ENCODE assay signal across 10 cellular contexts in the genomic region with DNA sequence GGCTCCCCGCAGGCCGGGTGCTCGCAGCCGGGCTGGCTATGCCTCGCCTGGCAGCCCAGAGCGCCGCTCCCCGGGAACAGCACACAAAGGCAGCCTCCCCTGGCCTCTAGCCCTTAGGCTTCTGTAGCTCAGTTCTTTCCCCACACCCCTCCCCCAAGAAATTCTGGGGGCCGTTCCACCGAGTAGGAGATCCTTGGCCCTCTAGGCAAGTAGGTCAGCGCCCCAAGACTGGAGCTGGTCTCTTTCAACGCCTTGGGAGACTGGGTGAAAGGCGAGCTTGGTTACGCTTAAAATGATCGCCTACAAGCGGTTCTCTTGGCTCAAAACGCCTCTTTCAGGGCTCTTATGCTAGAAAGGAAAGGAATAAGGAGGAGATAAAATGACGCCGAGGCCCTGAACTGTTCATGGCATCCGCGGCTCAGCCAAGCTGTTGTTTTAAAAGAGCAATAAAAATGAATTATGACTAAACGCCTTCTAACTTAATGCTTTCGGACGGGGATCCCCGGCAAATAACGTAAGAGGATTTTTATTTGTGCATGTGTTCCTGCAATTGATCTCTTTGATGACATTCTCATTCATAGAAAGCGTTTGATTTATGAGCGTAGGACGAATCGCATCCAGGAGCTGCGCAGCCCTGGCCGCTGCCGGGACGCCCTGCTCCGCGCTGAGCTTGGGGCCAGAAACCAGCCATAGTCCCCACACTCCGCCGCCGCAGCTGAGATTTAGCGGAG. TPM values are rescaled to one million over a fixed set of nuclear protein-coding genes. Genes with fewer than 3 reads are reported as not detected.
DNase-seq lines count a peak whose midpoint lies in the region; ATAC-seq, FAIRE-seq and TF ChIP-seq lines count a peak whose summit lies in the region.
"Had no signal": no experiment of that assay in that cellular context is flagged by ENCODE, and none has a peak within 500 bp of the region (broad histone marks: within the 10 kb centered on the region; RNA-seq: fewer than 3 reads in every experiment).

No MANE protein-coding gene starts in this region.

- no peaks in the 10 kb centered on the region for H3K9me3 ChIP-seq in RWPE2 (ENCODE audit: severe bottlenecking)
- H3K9me3 ChIP-seq in prostate gland, result no peaks in the 10 kb centered on the region
- no peaks in the 10 kb centered on the region for H3K9me3 ChIP-seq in SJCRH30 (replicated peaks)

- ATAC-seq in RWPE2 (ENCODE audit: low read depth), result peak; percentile 22
- ATAC-seq in foreskin keratinocyte, result peak; percentile 33

- 6% methylated on average over 40 of the region's 40 CpGs for WGBS in prostate gland

- no peak for FAIRE-seq in urothelium cell line (lab: Jason Lieb, UNC)

- H3K4me1 ChIP-seq in RWPE2 (ENCODE audit: insufficient read depth, poor library complexity, severe bottlenecking) (peaks cover 7% of the 10 kb centered on the region), foreskin keratinocyte (peaks cover 12% of the 10 kb centered on the region), prostate gland (replicated peaks) (peaks cover 5% of the 10 kb centered on the region), SJCRH30 (no peaks in the 10 kb centered on the region)

- H3K36me3 ChIP-seq in RWPE2 (ENCODE audit: low read depth) (peaks cover 16% of the 10 kb centered on the region), prostate gland (no peaks in the 10 kb centered on the region), SJCRH30 (peaks cover 11% of the 10 kb centered on the region)

- DNase-seq in DMS79 (lab: John Stamatoyannopoulos, UW), result peak; percentile 42
- DNase-seq in RWPE2 (ENCODE audit: low spot score), result no peak
- peak in 1 of 2 donors; percentile 58 for DNase-seq in foreskin keratinocyte
- DNase-seq in prostate gland (ENCODE audit: low spot score), result no peak
- DNase-seq in urothelium cell line (ENCODE audit: low spot score), result no peak
- no peak for DNase-seq in foreskin fibroblast
- DNase-seq in head of caudate nucleus, result no peak
- DNase-seq in SJCRH30, result no peak
- DNase-seq: activated T-cell treated with anti-CD3 and anti-CD28 coated beads, Interleukin-2, amount 50 U/mL, for 48 hours; NCI-H774 had no signal

- peak overlapping the region; percentile 85 for H3K27ac ChIP-seq in RWPE2 (ENCODE audit: poor library complexity, severe bottlenecking)
- peak overlapping the region; percentile 89 for H3K27ac ChIP-seq in foreskin keratinocyte
- H3K27ac ChIP-seq in prostate gland, result peak overlapping the region; percentile 70 to 75
- H3K27ac ChIP-seq in SJCRH30, result no peak overlapping the region

- peak; percentile 26 for TF ChIP-seq CTCF in RWPE2 (IDR thresholded peaks at IDR 0.05; ENCODE audit: poor library complexity, severe bottlenecking)
- TF ChIP-seq CTCF in foreskin keratinocyte (conservative IDR thresholded peaks at IDR 0.05), result peak; percentile 57
- no peak for TF ChIP-seq CTCF in prostate gland (IDR thresholded peaks at IDR 0.05)
- no peak for TF ChIP-seq CTCF in foreskin fibroblast (IDR thresholded peaks at IDR 0.05; ENCODE audit: low read depth, low read length)

- peak; percentile 14 for TF ChIP-seq POLR2A in prostate gland (IDR thresholded peaks at IDR 0.05)

- intact Hi-C loops in prostate gland (cut with DNase I), result loop anchor here (10.0 kb wide), 1 partner anchor 234 kb away; a partner anchor contains a TSS
- intact Hi-C loops in head of caudate nucleus (cut with DNase I), result no loop called here

- H3K4me3 ChIP-seq in RWPE2 (ENCODE audit: severe bottlenecking) (peak overlapping the region; percentile 66), prostate gland (peak overlapping the region; percentile 22 to 23), foreskin fibroblast (ENCODE audit: low read depth in 1 of 2, low read length in 2 of 2) (no peak overlapping the region), SJCRH30 (no peak overlapping the region)

- H3K27me3 ChIP-seq in RWPE2 (ENCODE audit: insufficient read depth, poor library complexity, severe bottlenecking), result no peaks in the 10 kb centered on the region
- H3K27me3 ChIP-seq in foreskin keratinocyte, result no peaks in the 10 kb centered on the region
- H3K27me3 ChIP-seq in prostate gland (replicated peaks; ENCODE audit: insufficient read depth), result no peaks in the 10 kb centered on the region
- H3K27me3 ChIP-seq in SJCRH30, result no peaks in the 10 kb centered on the region

RNA-seq across cellular contexts. Expression of a gene that starts 2.9 kb away (rescaled TPM):
- total RNA-seq in foreskin keratinocyte (7.5 and 8.3 TPM in 2 replicates), prostate gland (1 to 10 TPM in 1 of 2 donors, not detected in 1; 2.1 TPM)
- polyA plus RNA-seq in foreskin keratinocyte, result 6.3 and 8.2 TPM in 2 replicates
- 6.8 and 7.3 TPM in 2 replicates for total RNA-seq in SJCRH30 (2014; rRNA removed; shearing (Covaris generic))

RNA-seq across cellular contexts. Expression of a gene that starts 3.8 kb away (rescaled TPM):
- total RNA-seq in foreskin keratinocyte (0.25 and 0.31 TPM in 2 replicates), prostate gland (1 to 10 TPM in 1 of 2 donors, not detected in 1; 1.4 TPM)
- polyA plus RNA-seq in foreskin keratinocyte, result 0.27 and 0.46 TPM in 2 replicates
- total RNA-seq in SJCRH30 (2014; rRNA removed; shearing (Covaris generic)), result 2.8 and 4.2 TPM in 2 replicates

RNA-seq across cellular contexts. Expression of a gene that starts 31.9 kb away (rescaled TPM):
- total RNA-seq in foreskin keratinocyte (0.82 and 1.6 TPM in 2 replicates), prostate gland (1 to 10 TPM; 1.4 to 1.8 TPM)
- polyA plus RNA-seq in foreskin keratinocyte, result 1.3 and 2.3 TPM in 2 replicates
- total RNA-seq in SJCRH30 (2014; rRNA removed; shearing (Covaris generic)), result 5.3 and 5.6 TPM in 2 replicates

RNA-seq across cellular contexts. Expression of a gene that starts 44.8 kb away (rescaled TPM):
- total RNA-seq in foreskin keratinocyte, result 3.8 and 4.3 TPM in 2 replicates
- 2.4 and 3.0 TPM in 2 replicates for polyA plus RNA-seq in foreskin keratinocyte
- total RNA-seq in prostate gland, result 10 to 100 TPM in 1 of 2 donors, 1 to 10 TPM in 1; 3.7 to 12.9 TPM
- total RNA-seq in SJCRH30 (2014; rRNA removed; shearing (Covaris generic)), result 10.4 and 11.9 TPM in 2 replicates

RNA-seq across cellular contexts. Expression of a gene that starts 48.9 kb away (rescaled TPM):
- total RNA-seq in foreskin keratinocyte, result 2.6 and 3.4 TPM in 2 replicates
- polyA plus RNA-seq in foreskin keratinocyte, result 0.31 and 0.40 TPM in 2 replicates
- total RNA-seq in prostate gland, result 1 to 10 TPM; 6.9 to 7.5 TPM
- total RNA-seq in SJCRH30 (2014; rRNA removed; shearing (Covaris generic)), result 3.8 and 4.6 TPM in 2 replicates

Comparison
In these comparisons a context has a peak if more than half of its experiments do, and no peak if none do; other contexts are left out.
1. H3K4me3 ChIP-seq: peak in RWPE2 (single experiment) and prostate gland (2 of 2); none in foreskin fibroblast (0 of 2) and SJCRH30 (single experiment).
2. CTCF ChIP-seq: peak in RWPE2 (single experiment) and foreskin keratinocyte (single experiment); none in prostate gland (0 of 4) and foreskin fibroblast (single experiment).